9 cellular contexts compared by ENCODE assay signal in genomic region chr17:58330544-58330996, GRCh38. TPM values are rescaled to one million over a fixed set of nuclear protein-coding genes. Genes with fewer than 3 reads are reported as not detected.
DNase-seq lines count a peak whose midpoint lies in the region; ATAC-seq and TF ChIP-seq lines count a peak whose summit lies in the region.
"Had no signal": no experiment of that assay in that cellular context is flagged by ENCODE, and none has a peak within 500 bp of the region (broad histone marks: within the 10 kb centered on the region; RNA-seq: fewer than 3 reads in every experiment).

No MANE protein-coding gene starts in this region.

- no peaks in the 10 kb centered on the region for H3K79me2 ChIP-seq in smooth muscle cell (ENCODE audit: low read depth)

- H2AFZ ChIP-seq in smooth muscle cell (ENCODE audit: low read depth): no peak overlapping the region

- no peak for TF ChIP-seq CTCF in heart left ventricle (IDR thresholded peaks at IDR 0.05)
- no peak for TF ChIP-seq CTCF in tibial nerve (IDR thresholded peaks at IDR 0.05)
- TF ChIP-seq CTCF in smooth muscle cell (IDR thresholded peaks at IDR 0.05; ENCODE audit: borderline replicate concordance, insufficient read depth, poor library complexity, severe bottlenecking): no peak

- no peak overlapping the region for H3K4me2 ChIP-seq in smooth muscle cell

- intact Hi-C loops in heart left ventricle (cut with DNase I): no loop called here
- intact Hi-C loops in Right ventricle myocardium inferior (cut with DNase I): no loop called here
- intact Hi-C loops in activated T-helper 1 cell treated with anti-CD3 and anti-CD28 coated beads, Interleukin-12 subunit alpha, Interleukin-12 subunit beta, Interleukin-2, Interleukin-4 antibody, amounts not matched to agents 30 ng/mL and 10 ng/mL and 1 ng/mL, durations not matched to agents 14 hours and 24 hours and 36 hours (cut with micrococcal nuclease): loop anchor here (5.0 to 10.0 kb wide), 3 partner anchors 302 to 674 kb away; partner anchors contain the start of genes RAD51C and TEX14

- 77 to 89% (median 79%) methylated on average over 10 of the region's 10 CpGs for WGBS in heart left ventricle, 4 donors
- 76 to 84% methylated on average over 10 of the region's 10 CpGs for WGBS in tibial nerve, 2 donors
- 99% methylated on average over 9 of the region's 10 CpGs for WGBS in smooth muscle cell (ENCODE audit: low lambda C conversion rate)

- H3K9ac ChIP-seq in mucosa of rectum (ENCODE audit: low read depth in 1 of 2, low read length in 2 of 2): peak overlapping the region; percentile 62 to 63
- H3K9ac ChIP-seq in smooth muscle cell (ENCODE audit: low read depth): no peak overlapping the region

- peaks cover 40% of the 10 kb centered on the region for H3K36me3 Mint-ChIP-seq in activated T-helper 1 cell treated with anti-CD3 and anti-CD28 coated beads, Interleukin-12 subunit alpha, Interleukin-12 subunit beta, Interleukin-2, Interleukin-4 antibody, amounts not matched to agents 30 ng/mL and 10 ng/mL and 1 ng/mL, durations not matched to agents 14 hours and 24 hours and 36 hours (ENCODE audit: low read depth)

- H3F3A ChIP-seq in smooth muscle cell (ENCODE audit: low read depth): no peaks in the 10 kb centered on the region

- peak overlapping the region in 10 of 12 donors; percentile 9 to 79 (median 46) for H3K4me3 ChIP-seq in heart left ventricle
- peak overlapping the region; percentile 68 to 82 for H3K4me3 ChIP-seq in mucosa of rectum (ENCODE audit: low read length in 2 of 2)
- H3K4me3 ChIP-seq in tibial nerve: peak overlapping the region; percentile 22 to 56 (median 38)
- H3K4me3 ChIP-seq in smooth muscle cell: no peak overlapping the region

- no peaks in the 10 kb centered on the region for H3K9me3 Mint-ChIP-seq in activated T-helper 1 cell treated with anti-CD3 and anti-CD28 coated beads, Interleukin-12 subunit alpha, Interleukin-12 subunit beta, Interleukin-2, Interleukin-4 antibody, amounts not matched to agents 30 ng/mL and 10 ng/mL and 1 ng/mL, durations not matched to agents 14 hours and 24 hours and 36 hours

- TF ChIP-seq POLR2A in heart left ventricle (IDR thresholded peaks at IDR 0.05): no peak
- TF ChIP-seq POLR2A in tibial nerve (IDR thresholded peaks at IDR 0.05): no peak

- H3K36me3 ChIP-seq in heart left ventricle: peaks cover 0 to 15% (median 0%) of the 10 kb centered on the region in 9 donors
- peaks cover 0 to 2% of the 10 kb centered on the region in 2 donors for H3K36me3 ChIP-seq in mucosa of rectum (ENCODE audit: control insufficient read depth in 2 of 2, insufficient read depth in 2 of 2, low read length in 2 of 2)
- no peaks in the 10 kb centered on the region for H3K36me3 ChIP-seq in tibial nerve
- H3K36me3 ChIP-seq in smooth muscle cell (ENCODE audit: low read depth): no peaks in the 10 kb centered on the region

- ATAC-seq in heart left ventricle (no peak), Right ventricle myocardium inferior (no peak), HG02973 (IDR thresholded peaks at IDR 0.05; ENCODE audit: unreplicated experiment) (no peak)

- H3K4me1 ChIP-seq in heart left ventricle: peaks cover 0 to 41% (median 0%) of the 10 kb centered on the region in 12 donors
- H3K4me1 ChIP-seq in mucosa of rectum (ENCODE audit: control insufficient read depth in 2 of 2, insufficient read depth in 2 of 2, low read length in 2 of 2): peaks cover 11 to 15% of the 10 kb centered on the region in 2 donors
- peaks cover 0 to 17% (median 5%) of the 10 kb centered on the region in 4 donors for H3K4me1 ChIP-seq in tibial nerve
- peaks cover 17% of the 10 kb centered on the region for H3K4me1 ChIP-seq in smooth muscle cell (ENCODE audit: low read depth)

- H3K4me1 Mint-ChIP-seq in activated T-helper 1 cell treated with anti-CD3 and anti-CD28 coated beads, Interleukin-12 subunit alpha, Interleukin-12 subunit beta, Interleukin-2, Interleukin-4 antibody, amounts not matched to agents 30 ng/mL and 10 ng/mL and 1 ng/mL, durations not matched to agents 14 hours and 24 hours and 36 hours (ENCODE audit: low read depth): peaks cover 51% of the 10 kb centered on the region

- peak overlapping the region; percentile 100 for H3K4me3 Mint-ChIP-seq in activated T-helper 1 cell treated with anti-CD3 and anti-CD28 coated beads, Interleukin-12 subunit alpha, Interleukin-12 subunit beta, Interleukin-2, Interleukin-4 antibody, amounts not matched to agents 30 ng/mL and 10 ng/mL and 1 ng/mL, durations not matched to agents 14 hours and 24 hours and 36 hours

- TF ChIP-seq EP300 in tibial nerve (IDR thresholded peaks at IDR 0.05): no peak

- H3K9me3 ChIP-seq in heart left ventricle (no peaks in the 10 kb centered on the region), mucosa of rectum (ENCODE audit: control insufficient read depth in 2 of 2, low read length in 2 of 2) (no peaks in the 10 kb centered on the region), tibial nerve (no peaks in the 10 kb centered on the region), smooth muscle cell (replicated peaks; ENCODE audit: low read depth) (no peaks in the 10 kb centered on the region)

- H3K27ac Mint-ChIP-seq in activated T-helper 1 cell treated with anti-CD3 and anti-CD28 coated beads, Interleukin-12 subunit alpha, Interleukin-12 subunit beta, Interleukin-2, Interleukin-4 antibody, amounts not matched to agents 30 ng/mL and 10 ng/mL and 1 ng/mL, durations not matched to agents 14 hours and 24 hours and 36 hours: peak overlapping the region; percentile 99

- peak overlapping the region in 3 of 12 donors; percentile 14 to 100 (median 82) for H3K27ac ChIP-seq in heart left ventricle
- peak overlapping the region; percentile 67 to 89 for H3K27ac ChIP-seq in mucosa of rectum (ENCODE audit: low read depth in 2 of 2, low read length in 2 of 2)
- H3K27ac ChIP-seq in tibial nerve: peak overlapping the region in 3 of 4 donors; percentile 67 to 79 (median 76)
- H3K27ac ChIP-seq in smooth muscle cell (ENCODE audit: low read depth): no peak overlapping the region

- peak in 1 of 5 donors; percentile 38 for DNase-seq in heart left ventricle
- no peak for DNase-seq in Right ventricle myocardium inferior (ENCODE audit: missing footprints)
- DNase-seq in activated T-helper 1 cell treated with anti-CD3 and anti-CD28 coated beads, Interleukin-12 subunit alpha, Interleukin-12 subunit beta, Interleukin-2, Interleukin-4 antibody, amounts not matched to agents 30 ng/mL and 10 ng/mL and 1 ng/mL, durations not matched to agents 14 hours and 24 hours and 36 hours (ENCODE audit: low spot score): no peak
- DNase-seq in tibial nerve (ENCODE audit: low spot score in 2 of 2): no peak
- no peak for DNase-seq in smooth muscle cell (lab: John Stamatoyannopoulos, UW; ENCODE audit: unreplicated experiment)
- no peak for DNase-seq in foreskin melanocyte

- peaks cover 2% of the 10 kb centered on the region for H3K27me3 Mint-ChIP-seq in activated T-helper 1 cell treated with anti-CD3 and anti-CD28 coated beads, Interleukin-12 subunit alpha, Interleukin-12 subunit beta, Interleukin-2, Interleukin-4 antibody, amounts not matched to agents 30 ng/mL and 10 ng/mL and 1 ng/mL, durations not matched to agents 14 hours and 24 hours and 36 hours (ENCODE audit: insufficient read depth)

- H3K27me3 ChIP-seq in heart left ventricle (peaks cover 0 to 46% (median 7%) of the 10 kb centered on the region in 9 donors), mucosa of rectum (ENCODE audit: control insufficient read depth in 2 of 2, insufficient read depth in 2 of 2, low read length in 2 of 2) (no peaks in the 10 kb centered on the region), tibial nerve (peaks cover 0 to 40% of the 10 kb centered on the region in 2 donors), smooth muscle cell (ENCODE audit: low read depth) (no peaks in the 10 kb centered on the region)

- H4K20me1 ChIP-seq in smooth muscle cell (ENCODE audit: low read depth): no peaks in the 10 kb centered on the region

RNA-seq across cellular contexts. Expression of gene TSPOAP1, which starts 2.0 kb away (rescaled TPM):
- total RNA-seq in heart left ventricle (10 to 100 TPM in 6 of 9 donors, 1 to 10 TPM in 3; 5.1 to 23.1 (median 13.3) TPM), Right ventricle myocardium inferior (12.1 TPM), tibial nerve (10 to 100 TPM; 11.4 to 16.3 (median 13.0) TPM), smooth muscle cell (4.3 and 7.0 TPM in 2 replicates)
- polyA plus RNA-seq in heart left ventricle (10 to 100 TPM in 1 of 2 donors, 1 to 10 TPM in 1; 1.6 to 19.0 TPM), smooth muscle cell (11.7 and 18.3 TPM in 2 replicates)
- total RNA-seq in activated T-helper 1 cell treated with anti-CD3 and anti-CD28 coated beads, Interleukin-12 subunit alpha, Interleukin-12 subunit beta, Interleukin-2, Interleukin-4 antibody, amounts not matched to agents 30 ng/mL and 10 ng/mL and 1 ng/mL, durations not matched to agents 14 hours and 24 hours and 36 hours: 31.4 and 35.1 TPM in 2 replicates
- total RNA-seq: pulmonary artery endothelial cell had no signal

RNA-seq across cellular contexts. Expression of gene SUPT4H1, which starts 21.4 kb away (rescaled TPM):
- total RNA-seq in heart left ventricle (10 to 100 TPM; 44.1 to 69.9 (median 58.0) TPM), Right ventricle myocardium inferior (58.2 TPM), tibial nerve (10 to 100 TPM; 34.5 to 38.0 (median 35.2) TPM), smooth muscle cell (58.5 and 66.1 TPM in 2 replicates)
- polyA plus RNA-seq in heart left ventricle (10 to 100 TPM; 53.9 to 92.7 TPM), smooth muscle cell (92.4 and 107 TPM in 2 replicates)
- 138 and 142 TPM in 2 replicates for total RNA-seq in activated T-helper 1 cell treated with anti-CD3 and anti-CD28 coated beads, Interleukin-12 subunit alpha, Interleukin-12 subunit beta, Interleukin-2, Interleukin-4 antibody, amounts not matched to agents 30 ng/mL and 10 ng/mL and 1 ng/mL, durations not matched to agents 14 hours and 24 hours and 36 hours

RNA-seq across cellular contexts. Expression of gene MPO, which starts 49.8 kb away (rescaled TPM):
- total RNA-seq in heart left ventricle (1 to 10 TPM in 1 of 9 donors, under 1 TPM in 5, not detected in 3; 0.12 to 2.8 (median 0.35) TPM), Right ventricle myocardium inferior (0.08 TPM), tibial nerve (not detected), smooth muscle cell (not detected in 2 replicates)
- polyA plus RNA-seq in heart left ventricle (under 1 TPM in 1 of 2 donors, not detected in 1; 0.11 TPM), smooth muscle cell (0.09 TPM in 1 of 2 replicates, not detected in the other)
- not detected in 2 replicates for total RNA-seq in activated T-helper 1 cell treated with anti-CD3 and anti-CD28 coated beads, Interleukin-12 subunit alpha, Interleukin-12 subunit beta, Interleukin-2, Interleukin-4 antibody, amounts not matched to agents 30 ng/mL and 10 ng/mL and 1 ng/mL, durations not matched to agents 14 hours and 24 hours and 36 hours
